ENCODE assay signal across 8 cellular contexts in the genomic region with DNA sequence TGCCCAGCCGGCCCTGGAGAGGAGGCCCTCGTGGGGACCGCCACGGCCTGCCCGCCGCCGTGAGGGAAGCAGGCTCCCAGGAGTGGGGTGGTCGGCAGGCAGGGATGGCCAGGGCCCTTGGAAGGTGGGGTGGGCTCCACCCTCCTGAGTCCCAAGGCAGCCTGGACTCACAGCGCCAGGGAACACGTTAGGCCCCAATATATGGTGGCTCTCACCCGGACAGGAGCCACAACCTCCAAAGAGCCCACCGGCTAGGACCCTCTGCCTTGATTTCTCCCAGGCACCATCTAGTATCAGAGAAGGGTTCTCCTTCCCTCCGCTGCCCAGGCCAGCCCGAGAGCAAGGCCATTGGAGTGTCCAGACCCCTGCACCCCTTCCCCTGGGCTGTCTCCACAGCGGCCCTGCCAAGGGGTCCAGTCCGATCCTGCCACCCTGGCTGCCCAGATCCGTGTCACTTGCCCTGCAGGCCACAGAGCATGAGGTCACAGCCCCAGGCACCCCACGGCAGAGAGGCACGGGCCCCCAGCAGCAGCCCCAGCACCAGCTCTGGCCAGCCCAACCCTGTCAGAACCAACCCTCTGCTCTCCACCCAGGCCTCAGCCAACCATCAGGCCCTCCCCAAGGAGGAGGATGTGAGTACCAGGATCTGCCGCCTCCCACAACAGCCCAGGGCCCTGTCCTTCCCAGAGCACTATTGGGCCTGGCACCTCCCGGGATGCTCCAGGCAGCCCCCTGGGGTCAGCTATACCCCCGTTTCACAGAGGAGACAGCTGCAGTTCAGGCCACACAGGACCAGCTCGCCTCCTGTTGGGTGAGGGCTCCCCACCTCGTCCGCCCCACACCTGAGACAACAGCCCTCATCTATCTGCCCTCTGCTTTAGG. TPM values are rescaled to one million over a fixed set of nuclear protein-coding genes. Genes with fewer than 3 reads are reported as not detected.
A peak's percentile ranks its signal among the peaks of the same experiment; 100 is the strongest.
DNase-seq lines count a peak whose midpoint lies in the region; ATAC-seq and TF ChIP-seq lines count a peak whose summit lies in the region.

No MANE protein-coding gene starts in this region.

- POLR2A ChIA-PET in HEK293 (lab: Yijun Ruan, JAX) = interaction anchor here (0.5 to 1.8 kb wide), 20 partner anchors 9 to 367 kb away, joined by 3 to 31 read pairs (median 4); partner anchors contain the start of genes ANTKMT, LUC7L, MRPL28 and POLR3K
- POLR2A ChIA-PET in activated B cell treated with CpG ODN at 0.5 μM for 24 hours (lab: Charles Lee) = interaction anchor here (0.9 to 2.4 kb wide), 9 partner anchors 9 to 276 kb away, joined by 3 to 27 read pairs (median 10); partner anchors contain the start of genes DECR2, FAM234A, LUC7L and MRPL28

- H3K27ac ChIP-seq in HEK293 (ENCODE audit: extremely low read depth, low read depth, low read length) (no peak overlapping the region; the same call in 1 of the 2 replicates), iPS-18a (ENCODE audit: low read length) (no peak overlapping the region), stomach (peak overlapping the region; percentile 68 to 89 (median 81))

- 58 to 80% (median 63%) methylated on average over 18 to 25 of the region's 25 CpGs for WGBS in stomach, 5 donors

- intact Hi-C loops in activated B cell treated with CpG ODN at 0.5 μM for 24 hours (cut with micrococcal nuclease) (loop anchor here (1.0 to 2.0 kb wide), 3 partner anchors 17 to 173 kb away; partner anchors contain the start of genes CAPN15 and MRPL28), stomach (cut with DNase I; ENCODE audit: low total_unique reads) (no loop called here)

- H3K4me1 Mint-ChIP-seq in activated B cell treated with CpG ODN at 0.5 μM for 24 hours = peaks cover 23% of the 10 kb centered on the region

- H3K9me3 Mint-ChIP-seq in activated B cell treated with CpG ODN at 0.5 μM for 24 hours = no peaks in the 10 kb centered on the region

- TF ChIP-seq CTCF in HEK293 (tag by site-specific recombination; IDR thresholded peaks at IDR 0.05) (no peak), activated B cell treated with CpG ODN at 0.5 μM for 24 hours (IDR thresholded peaks at IDR 0.05) (no peak), stomach (IDR thresholded peaks at IDR 0.05) (no peak)

- no peak for ATAC-seq in activated B cell treated with CpG ODN at 0.5 μM for 24 hours (ENCODE audit: low read depth)
- no peak for ATAC-seq in GM21737 (IDR thresholded peaks at IDR 0.05; ENCODE audit: unreplicated experiment)

- no peaks in the 10 kb centered on the region for H3K27me3 Mint-ChIP-seq in activated B cell treated with CpG ODN at 0.5 μM for 24 hours

- TF ChIP-seq EP300 in stomach (IDR thresholded peaks at IDR 0.05) = no peak

- CTCF ChIA-PET in HEK293 (lab: Yijun Ruan, JAX) = interaction anchor here (1.4 kb wide), 1 partner anchor 119 kb away, joined by 4 read pairs; the partner anchor contains the start of gene FAM234A
- CTCF ChIA-PET in activated B cell treated with CpG ODN at 0.5 μM for 24 hours (lab: Charles Lee) = interaction anchor here (0.7 to 1.7 kb wide), 3 partner anchors 8 to 247 kb away, joined by 3 to 5 read pairs (median 3); no protein-coding TSS in a partner anchor

- no peak overlapping the region for H3K9ac ChIP-seq in iPS-18a (ENCODE audit: low read length)

- H3K4me3 Mint-ChIP-seq in activated B cell treated with CpG ODN at 0.5 μM for 24 hours = peak overlapping the region; percentile 32

- H3K9me3 ChIP-seq in HEK293 (ENCODE audit: control insufficient read depth, insufficient read depth, low read depth, low read length) (no peaks in the 10 kb centered on the region), iPS-18a (ENCODE audit: control insufficient read depth, low read depth, low read length) (no peaks in the 10 kb centered on the region), stomach (no peaks in the 10 kb centered on the region)

- H3K36me3 ChIP-seq in HEK293 (ENCODE audit: control insufficient read depth in 2 of 2, insufficient read depth in 1 of 2, low read length in 2 of 2) (peaks cover 0 to 12% of the 10 kb centered on the region in 2 experiments; a peak in 2 of 3 replicates), iPS-18a (ENCODE audit: control insufficient read depth, low read depth, low read length) (peaks cover 4% of the 10 kb centered on the region), stomach (no peaks in the 10 kb centered on the region)

- no peak for TF ChIP-seq POLR2A in stomach (IDR thresholded peaks at IDR 0.05)

- no peak for DNase-seq in activated B cell treated with CpG ODN at 0.5 μM for 24 hours
- DNase-seq in stomach = no peak
- DNase-seq in NCI-H526 treated with DMSO at 0.1 percent for 48 hours (lab: John Stamatoyannopoulos, UW) = no peak
- no peak for DNase-seq in OCI-M1 (lab: John Stamatoyannopoulos, UW)
- DNase-seq in ACHN = no peak

- in situ Hi-C loops in ACHN (cut with HindIII; ENCODE audit: low pct_ligation_motif_present, low pct_unique_long_range_greater_than_20kb, low sequenced_read_pairs) = no loop called here

- H3K27me3 ChIP-seq in iPS-18a (ENCODE audit: control insufficient read depth, insufficient read depth, low read length) = no peaks in the 10 kb centered on the region
- no peaks in the 10 kb centered on the region for H3K27me3 ChIP-seq in stomach

- no peak overlapping the region for H3K27ac Mint-ChIP-seq in activated B cell treated with CpG ODN at 0.5 μM for 24 hours

- peaks cover 7% of the 10 kb centered on the region for H3K36me3 Mint-ChIP-seq in activated B cell treated with CpG ODN at 0.5 μM for 24 hours (ENCODE audit: low read depth)

- H3K4me3 ChIP-seq in HEK293 (ENCODE audit: low read depth, low read length) = peak overlapping the region; percentile 23
- H3K4me3 ChIP-seq in iPS-18a (ENCODE audit: low read length) = peak overlapping the region; percentile 50
- peak overlapping the region; percentile 50 to 79 (median 74) for H3K4me3 ChIP-seq in stomach

- H3K4me1 ChIP-seq in HEK293 (ENCODE audit: control insufficient read depth, insufficient read depth, low read length) (peaks cover 2% of the 10 kb centered on the region; the same call in 1 of the 2 replicates), iPS-18a (ENCODE audit: control insufficient read depth, low read depth, low read length) (no peaks in the 10 kb centered on the region), stomach (peaks cover 7 to 26% (median 19%) of the 10 kb centered on the region in 4 donors)

TF ChIP-seq in HEK293, 187 proteins besides CTCF, POLR2A, EP300 and RAD21 (continues in another document):
- TF ChIP-seq ZNF391 (tag by site-specific recombination; IDR thresholded peaks at IDR 0.05; ENCODE audit: borderline replicate concordance, low read depth) (no peak), SP2 (tag by site-specific recombination; IDR thresholded peaks at IDR 0.05) (peak; percentile 22; the same call in 1 of the 2 replicates), ZNF658 (tag by site-specific recombination; IDR thresholded peaks at IDR 0.05) (no peak), ZBTB7A (tag by site-specific recombination; IDR thresholded peaks at IDR 0.05; ENCODE audit: low read depth) (0 out of 2 replicates have a peak, but pooled peaks have one; percentile 3), ZBTB6 (tag by site-specific recombination; IDR thresholded peaks at IDR 0.05) (no peak), ZNF555 (tag by site-specific recombination; conservative IDR thresholded peaks at IDR 0.05) (no peak), GLI4 (tag by site-specific recombination; IDR thresholded peaks at IDR 0.05) (no peak), ZNF701 (tag by site-specific recombination; IDR thresholded peaks at IDR 0.05) (no peak), ZFHX2 (tag by site-specific recombination; conservative IDR thresholded peaks at IDR 0.05) (no peak)
- TF ChIP-seq, protein P1, sequence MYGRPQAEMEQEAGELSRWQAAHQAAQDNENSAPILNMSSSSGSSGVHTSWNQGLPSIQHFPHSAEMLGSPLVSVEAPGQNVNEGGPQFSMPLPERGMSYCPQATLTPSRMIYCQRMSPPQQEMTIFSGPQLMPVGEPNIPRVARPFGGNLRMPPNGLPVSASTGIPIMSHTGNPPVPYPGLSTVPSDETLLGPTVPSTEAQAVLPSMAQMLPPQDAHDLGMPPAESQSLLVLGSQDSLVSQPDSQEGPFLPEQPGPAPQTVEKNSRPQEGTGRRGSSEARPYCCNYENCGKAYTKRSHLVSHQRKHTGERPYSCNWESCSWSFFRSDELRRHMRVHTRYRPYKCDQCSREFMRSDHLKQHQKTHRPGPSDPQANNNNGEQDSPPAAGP (tag by site-specific recombination; IDR thresholded peaks at IDR 0.05) = 0 out of 2 replicates have a peak, but pooled peaks have one; percentile 8

RNA-seq across cellular contexts. Expression of gene AXIN1, which starts 1.1 kb away (rescaled TPM):
- 27.9 and 30.6 TPM in 2 replicates for total RNA-seq in activated B cell treated with CpG ODN at 0.5 μM for 24 hours
- 10 to 100 TPM; 11.7 to 69.2 (median 17.0) TPM for total RNA-seq in stomach
- polyA plus RNA-seq in stomach = 10 to 100 TPM; 13.3 to 19.1 (median 17.9) TPM

RNA-seq across cellular contexts. Expression of gene MRPL28, which starts 16.7 kb away (rescaled TPM):
- 82.4 and 87.3 TPM in 2 replicates for total RNA-seq in activated B cell treated with CpG ODN at 0.5 μM for 24 hours
- total RNA-seq in stomach = 100 to 1,000 TPM in 1 of 5 donors, 10 to 100 TPM in 3, 1 to 10 TPM in 1; 9.9 to 106 (median 30.7) TPM
- 100 to 1,000 TPM in 1 of 3 donors, 10 to 100 TPM in 2; 78.8 to 100 (median 83.4) TPM for polyA plus RNA-seq in stomach

RNA-seq across cellular contexts. Expression of gene PGAP6, which starts 28.1 kb away (rescaled TPM):
- total RNA-seq in activated B cell treated with CpG ODN at 0.5 μM for 24 hours (38.4 and 44.5 TPM in 2 replicates), stomach (100 to 1,000 TPM in 4 of 5 donors, 10 to 100 TPM in 1; 20.7 to 364 (median 162) TPM)
- polyA plus RNA-seq in stomach = 10 to 100 TPM; 27.7 to 54.4 (median 33.9) TPM

RNA-seq across cellular contexts. Expression of gene NME4, which starts 43.4 kb away (rescaled TPM):
- total RNA-seq in activated B cell treated with CpG ODN at 0.5 μM for 24 hours (29.9 and 32.9 TPM in 2 replicates), stomach (100 to 1,000 TPM in 1 of 5 donors, 10 to 100 TPM in 4; 23.3 to 187 (median 49.0) TPM)
- polyA plus RNA-seq in stomach = 10 to 100 TPM; 84.0 to 97.7 (median 95.6) TPM

RNA-seq across cellular contexts. Expression of gene DECR2, which starts 48.0 kb away (rescaled TPM):
- total RNA-seq in activated B cell treated with CpG ODN at 0.5 μM for 24 hours (4.4 and 6.7 TPM in 2 replicates), stomach (100 to 1,000 TPM in 1 of 5 donors, 10 to 100 TPM in 2, 1 to 10 TPM in 2; 5.8 to 149 (median 12.5) TPM)
- 10 to 100 TPM; 20.8 to 24.5 (median 22.6) TPM for polyA plus RNA-seq in stomach

Comparison
In these comparisons a context has a peak if more than half of its experiments do, and no peak if none do; other contexts are left out.
1. H3K27ac ChIP-seq: peak in stomach (5 of 5); none in HEK293 (single experiment) and iPS-18a (single experiment).
2. H3K4me3 ChIP-seq: peak in every context shown above with its lines; median percentile 74 in stomach; 50 in iPS-18a; 23 in HEK293.